In genomic region chr16:5925850-5926249, GRCh38 we compare ENCODE assay signal across 18 cellular contexts.
DNase-seq lines count a peak whose midpoint lies in the region; TF ChIP-seq lines count a peak whose summit lies in the region.
"Had no signal": no experiment of that assay in that cellular context is flagged by ENCODE, and none has a peak within 500 bp of the region (broad histone marks: within the 10 kb centered on the region; RNA-seq: fewer than 3 reads in every experiment).

No MANE protein-coding gene starts in this region.

- H3K4me2 ChIP-seq in mesendoderm (ENCODE audit: low read length): no peak overlapping the region
- H3K4me2 ChIP-seq: BLaER1 treated with 17β-estradiol and CSF1 and Interleukin-3, amounts not matched to agents 10 nM and 100 nM had no signal

- CTCF ChIA-PET in activated CD4-positive, alpha-beta memory T cell treated with anti-CD3 and anti-CD28 coated beads for 36 hours (lab: Charles Lee): no interaction called here

- POLR2A ChIA-PET in activated CD4-positive, alpha-beta memory T cell treated with anti-CD3 and anti-CD28 coated beads for 36 hours (lab: Charles Lee): no interaction called here

- H3K4me3 ChIP-seq in HUES6 (ENCODE audit: low read depth, low read length): 0 out of 2 replicates have a peak overlapping the region, but pooled peaks have one; percentile 14
- no peak overlapping the region for H3K4me3 ChIP-seq in endodermal cell (ENCODE audit: low read length)
- H3K4me3 ChIP-seq in mesendoderm (ENCODE audit: low read length): no peak overlapping the region
- H3K4me3 ChIP-seq: BLaER1 treated with 17β-estradiol and CSF1 and Interleukin-3, amounts not matched to agents 10 nM and 100 nM; GM23248 had no signal

- H3K56ac ChIP-seq in mesendoderm (ENCODE audit: low read length): peak overlapping the region; percentile 7

- H3K4me1 ChIP-seq in HUES6 (ENCODE audit: control insufficient read depth, insufficient read depth, low read length): peaks cover 39% of the 10 kb centered on the region
- peaks cover 11% of the 10 kb centered on the region for H3K4me1 ChIP-seq in endodermal cell (ENCODE audit: control insufficient read depth, insufficient read depth, low read length)
- peaks cover 9% of the 10 kb centered on the region for H3K4me1 ChIP-seq in mesendoderm (ENCODE audit: control insufficient read depth, low read depth, low read length)
- H3K4me1 ChIP-seq: BE2C had no signal

- H3K18ac ChIP-seq in mesendoderm (ENCODE audit: low read length): no peak overlapping the region

- no peak overlapping the region for H2BK120ac ChIP-seq in mesendoderm (ENCODE audit: low read depth, low read length)

- 32 to 62% methylated on average over 3 to 4 of the region's 4 CpGs for WGBS in endodermal cell (ENCODE audit: insufficient coverage in 1 of 2, insufficient read length in 1 of 2), 2 experiments
- WGBS in mesendoderm (ENCODE audit: extremely low coverage, insufficient coverage, low lambda C conversion rate): no CpG with 5 or more reads among the region's 4 CpGs

- H3K36me3 Mint-ChIP-seq in endodermal cell (ENCODE audit: low read depth): no peaks in the 10 kb centered on the region
- no peaks in the 10 kb centered on the region for H3K36me3 Mint-ChIP-seq in activated CD4-positive, alpha-beta memory T cell treated with anti-CD3 and anti-CD28 coated beads for 36 hours
- H3K36me3 Mint-ChIP-seq: CD4-positive, alpha-beta memory T cell had no signal

- no peaks in the 10 kb centered on the region for H3K9me3 ChIP-seq in HUES6 (ENCODE audit: control insufficient read depth, insufficient read depth, low read depth, low read length)
- H3K9me3 ChIP-seq in endodermal cell (ENCODE audit: control insufficient read depth, low read length): no peaks in the 10 kb centered on the region
- H3K9me3 ChIP-seq: BE2C had no signal

- H3K4me3 Mint-ChIP-seq in endodermal cell: no peak overlapping the region
- no peak overlapping the region for H3K4me3 Mint-ChIP-seq in activated CD4-positive, alpha-beta memory T cell treated with anti-CD3 and anti-CD28 coated beads for 36 hours
- H3K4me3 Mint-ChIP-seq: CD4-positive, alpha-beta memory T cell had no signal

- no peaks in the 10 kb centered on the region for H3K9me3 Mint-ChIP-seq in endodermal cell
- H3K9me3 Mint-ChIP-seq in activated CD4-positive, alpha-beta memory T cell treated with anti-CD3 and anti-CD28 coated beads for 36 hours: peaks cover 24% of the 10 kb centered on the region

- H2AK5ac ChIP-seq in mesendoderm (ENCODE audit: low read length): no peak overlapping the region

- H2BK15ac ChIP-seq in mesendoderm (replicated peaks; ENCODE audit: low read depth): no peak overlapping the region

- no peak overlapping the region for H3K4ac ChIP-seq in mesendoderm (ENCODE audit: low read depth, low read length)

- H3K36me3 ChIP-seq in HUES6 (ENCODE audit: control insufficient read depth, insufficient read depth, low read length) (no peaks in the 10 kb centered on the region), endodermal cell (ENCODE audit: control insufficient read depth, insufficient read depth, low read length) (no peaks in the 10 kb centered on the region), mesendoderm (ENCODE audit: control insufficient read depth, insufficient read depth, low read length) (no peaks in the 10 kb centered on the region)
- H3K36me3 ChIP-seq: BE2C; BLaER1 treated with 17β-estradiol and CSF1 and Interleukin-3, amounts not matched to agents 10 nM and 100 nM had no signal

- peak; percentile 10 for DNase-seq in NCI-H748 (lab: John Stamatoyannopoulos, UW; ENCODE audit: unreplicated experiment)
- DNase-seq in NCI-H748 treated with DMSO at 0.1 percent for 48 hours (lab: John Stamatoyannopoulos, UW): no peak
- peak; percentile 68 for DNase-seq in endodermal cell
- peak; percentile 71 for DNase-seq in mesendoderm
- no peak for DNase-seq in C1 segment of cervical spinal cord (lab: John Stamatoyannopoulos, UW)
- DNase-seq in Ammon's horn (ENCODE audit: low spot score): no peak
- DNase-seq in activated CD4-positive, alpha-beta memory T cell treated with anti-CD3 and anti-CD28 coated beads for 36 hours: no peak
- DNase-seq: BE2C; Calu3; CD4-positive, alpha-beta memory T cell; COR-L47; DMS53; DMS79 treated with DMSO at 0.1 percent for 48 hours; GM23248; HCEC 1CT had no signal

- H4K5ac ChIP-seq in mesendoderm (ENCODE audit: low read length): no peak overlapping the region

- H3K9ac ChIP-seq in HUES6 (ENCODE audit: low read length) (peak overlapping the region; percentile 8), endodermal cell (ENCODE audit: extremely low read depth, low read length, poor library complexity, severe bottlenecking) (no peak overlapping the region), mesendoderm (ENCODE audit: low read length) (no peak overlapping the region)
- H3K9ac ChIP-seq: BLaER1 treated with 17β-estradiol and CSF1 and Interleukin-3, amounts not matched to agents 10 nM and 100 nM; GM23248 had no signal

- no peaks in the 10 kb centered on the region for H3K79me2 ChIP-seq in mesendoderm (ENCODE audit: control insufficient read depth, insufficient read depth, low read length)

- H3K27me3 Mint-ChIP-seq in endodermal cell (ENCODE audit: insufficient read depth): peaks cover 15% of the 10 kb centered on the region
- no peaks in the 10 kb centered on the region for H3K27me3 Mint-ChIP-seq in activated CD4-positive, alpha-beta memory T cell treated with anti-CD3 and anti-CD28 coated beads for 36 hours
- H3K27me3 Mint-ChIP-seq: CD4-positive, alpha-beta memory T cell had no signal

- H3K27me3 ChIP-seq in HUES6 (ENCODE audit: control insufficient read depth, insufficient read depth, low read length): peaks cover 4% of the 10 kb centered on the region; the same call in 1 of the 2 replicates
- H3K27me3 ChIP-seq in endodermal cell (ENCODE audit: control insufficient read depth, insufficient read depth, low read length, poor library complexity, severe bottlenecking): no peaks in the 10 kb centered on the region
- no peaks in the 10 kb centered on the region for H3K27me3 ChIP-seq in mesendoderm (ENCODE audit: insufficient read depth, low read length, poor library complexity)
- H3K27me3 ChIP-seq: BE2C; BLaER1 treated with 17β-estradiol and CSF1 and Interleukin-3, amounts not matched to agents 10 nM and 100 nM had no signal

- no peak overlapping the region for H4K8ac ChIP-seq in mesendoderm (ENCODE audit: low read depth, low read length)

- intact Hi-C loops in activated CD4-positive, alpha-beta memory T cell treated with anti-CD3 and anti-CD28 coated beads for 36 hours (cut with micrococcal nuclease): no loop called here

- no peak overlapping the region for H3K23ac ChIP-seq in mesendoderm (ENCODE audit: low read length)

- H3K27ac Mint-ChIP-seq in endodermal cell: peak overlapping the region; percentile 59
- H3K27ac Mint-ChIP-seq in activated CD4-positive, alpha-beta memory T cell treated with anti-CD3 and anti-CD28 coated beads for 36 hours: no peak overlapping the region
- H3K27ac Mint-ChIP-seq: CD4-positive, alpha-beta memory T cell had no signal

- H3K4me1 Mint-ChIP-seq in endodermal cell: peaks cover 52% of the 10 kb centered on the region
- H3K4me1 Mint-ChIP-seq in activated CD4-positive, alpha-beta memory T cell treated with anti-CD3 and anti-CD28 coated beads for 36 hours (ENCODE audit: low read depth): no peaks in the 10 kb centered on the region
- H3K4me1 Mint-ChIP-seq: CD4-positive, alpha-beta memory T cell had no signal

- H3K27ac ChIP-seq in HUES6 (ENCODE audit: low read depth, low read length) (peak overlapping the region; percentile 4; the same call in 1 of the 2 replicates), endodermal cell (ENCODE audit: low read depth, low read length) (no peak overlapping the region), mesendoderm (ENCODE audit: low read depth, low read length) (no peak overlapping the region)
- H3K27ac ChIP-seq: 22Rv1; BLaER1 treated with 17β-estradiol and CSF1 and Interleukin-3, amounts not matched to agents 10 nM and 100 nM; GM23248 had no signal

- TF ChIP-seq CTCF in endodermal cell (conservative IDR thresholded peaks at IDR 0.05): no peak

- H2BK5ac ChIP-seq in mesendoderm (ENCODE audit: low read length): no peak overlapping the region

- H3K79me1 ChIP-seq in mesendoderm (ENCODE audit: low read length): no peaks in the 10 kb centered on the region

Comparison
In these comparisons a context has a peak if more than half of its experiments do, and no peak if none do; other contexts are left out.
1. DNase-seq: peak in NCI-H748 (single experiment), endodermal cell (single experiment) and mesendoderm (single experiment); none in NCI-H748 treated with DMSO at 0.1 percent for 48 hours (single experiment), C1 segment of cervical spinal cord (0 of 14), Ammon's horn (single experiment) and activated CD4-positive, alpha-beta memory T cell treated with anti-CD3 and anti-CD28 coated beads for 36 hours (single experiment).